In the genomic region with DNA sequence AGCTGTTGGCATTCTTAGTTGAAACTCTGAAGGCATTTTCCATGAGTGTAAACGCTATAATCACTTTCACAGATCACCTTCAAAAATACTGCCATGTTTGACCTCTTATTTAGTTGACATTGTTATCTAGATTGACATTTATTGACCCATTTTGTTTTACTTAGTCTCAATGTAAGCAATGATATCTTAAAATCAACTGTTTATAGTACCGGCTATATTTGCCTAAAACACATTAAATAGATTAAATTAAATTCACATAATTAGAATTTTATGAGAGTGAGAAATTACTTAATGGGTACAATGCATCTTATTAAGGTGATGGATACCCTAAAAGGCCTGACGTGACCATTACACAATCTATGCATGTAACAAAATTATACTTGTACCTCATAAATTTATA, we compare ENCODE assay signal across 29 cellular contexts.
"Had no signal": no experiment of that assay in that cellular context is flagged by ENCODE, and none has a peak within 500 bp of the region (broad histone marks: within the 10 kb centered on the region; RNA-seq: fewer than 3 reads in every experiment).

No MANE protein-coding gene starts in this region.

- FAIRE-seq: small intestine, urothelium cell line had no signal

- H3K27ac Mint-ChIP-seq: natural killer cell treated with Interleukin-12 subunit alpha and Interleukin-12 subunit beta and Interleukin-15 and Interleukin-18, amount 100 ng/mL, for 72 hours; nephron progenitor cell; progenitor cell of endocrine pancreas; stimulated activated effector memory CD8-positive, alpha-beta T cell treated with anti-CD3 and anti-CD28 coated beads, Interleukin-12 subunit alpha, Interleukin-12 subunit beta, amount 100 ng/mL, for 72 hours; stimulated activated naive B cell treated with anti-CD40 and anti-IgM and Interleukin-4, amounts not matched to agents 10 μg/mL and 1 μg/mL and 100 μg/mL, for 72 hours; stimulated activated naive CD8-positive, alpha-beta T cell treated with anti-CD3 and anti-CD28 coated beads, Interleukin-15, Interleukin-2, amounts not matched to agents 100 ng/mL and 50 ng/mL, for 24 hours had no signal

- H3K4me1 Mint-ChIP-seq: nephron progenitor cell; neural crest cell; stimulated activated effector memory CD8-positive, alpha-beta T cell treated with anti-CD3 and anti-CD28 coated beads, Interleukin-12 subunit alpha, Interleukin-12 subunit beta, amount 100 ng/mL, for 72 hours; stimulated activated naive B cell treated with anti-CD40 and anti-IgM and Interleukin-4, amounts not matched to agents 10 μg/mL and 1 μg/mL and 100 μg/mL, for 72 hours had no signal

- H3K4me3 Mint-ChIP-seq: natural killer cell treated with Interleukin-12 subunit alpha and Interleukin-12 subunit beta and Interleukin-15 and Interleukin-18, amount 100 ng/mL, for 72 hours; nephron progenitor cell; neural crest cell; stimulated activated effector memory CD8-positive, alpha-beta T cell treated with anti-CD3 and anti-CD28 coated beads, Interleukin-12 subunit alpha, Interleukin-12 subunit beta, amount 100 ng/mL, for 72 hours; stimulated activated naive B cell treated with anti-CD40 and anti-IgM and Interleukin-4, amounts not matched to agents 10 μg/mL and 1 μg/mL and 100 μg/mL, for 72 hours; stimulated activated naive CD8-positive, alpha-beta T cell treated with anti-CD3 and anti-CD28 coated beads, Interleukin-15, Interleukin-2, amounts not matched to agents 100 ng/mL and 50 ng/mL, for 24 hours had no signal

- H3K27me3 Mint-ChIP-seq: stimulated activated naive B cell treated with anti-CD40 and anti-IgM and Interleukin-4, amounts not matched to agents 10 μg/mL and 1 μg/mL and 100 μg/mL, for 72 hours; stimulated activated naive CD8-positive, alpha-beta T cell treated with anti-CD3 and anti-CD28 coated beads, Interleukin-15, Interleukin-2, amounts not matched to agents 100 ng/mL and 50 ng/mL, for 24 hours had no signal

- H3K36me3 ChIP-seq: neutrophil, right lobe of liver, sigmoid colon, stomach, thoracic aorta, thyroid gland, tibial nerve, upper lobe of left lung, vagina had no signal

- H3K36me3 Mint-ChIP-seq: natural killer cell treated with Interleukin-12 subunit alpha and Interleukin-12 subunit beta and Interleukin-15 and Interleukin-18, amount 100 ng/mL, for 72 hours; stimulated activated effector memory CD8-positive, alpha-beta T cell treated with anti-CD3 and anti-CD28 coated beads, Interleukin-12 subunit alpha, Interleukin-12 subunit beta, amount 100 ng/mL, for 72 hours; stimulated activated naive B cell treated with anti-CD40 and anti-IgM and Interleukin-4, amounts not matched to agents 10 μg/mL and 1 μg/mL and 100 μg/mL, for 72 hours had no signal

- H3K4me1 ChIP-seq: parathyroid adenoma, right lobe of liver, stomach, tibial nerve, upper lobe of left lung, vagina had no signal

- H3K9me3 ChIP-seq: neutrophil, psoas muscle, right lobe of liver, sigmoid colon, stomach, thoracic aorta, thyroid gland, tibial nerve, upper lobe of left lung, vagina had no signal

- H3K27ac ChIP-seq: neutrophil, parathyroid adenoma, psoas muscle, right lobe of liver, sigmoid colon, stomach, thoracic aorta, thyroid gland, tibial nerve, upper lobe of left lung, vagina had no signal

- H3K9me3 Mint-ChIP-seq: stimulated activated naive B cell treated with anti-CD40 and anti-IgM and Interleukin-4, amounts not matched to agents 10 μg/mL and 1 μg/mL and 100 μg/mL, for 72 hours had no signal

- ATAC-seq: natural killer cell treated with Interleukin-12 subunit alpha and Interleukin-12 subunit beta and Interleukin-15 and Interleukin-18, amount 100 ng/mL, for 72 hours; psoas muscle; right cardiac atrium; right lobe of liver; stimulated activated effector memory CD8-positive, alpha-beta T cell treated with anti-CD3 and anti-CD28 coated beads, Interleukin-12 subunit alpha, Interleukin-12 subunit beta, amount 100 ng/mL, for 72 hours; stimulated activated naive B cell treated with anti-CD40 and anti-IgM and Interleukin-4, amounts not matched to agents 10 μg/mL and 1 μg/mL and 100 μg/mL, for 72 hours had no signal

- DNase-seq: nephron progenitor cell; nucleus accumbens; posterior cingulate gyrus; psoas muscle; right cardiac atrium; right lobe of liver; sigmoid colon; small intestine; stimulated activated CD4-positive, alpha-beta T cell treated with anti-CD3 and anti-CD28 coated beads, Interleukin-15, amount 100 ng/mL, for 24 hours; stimulated activated CD4-positive, alpha-beta T cell treated with anti-CD3 and anti-CD28 coated beads, Interleukin-2, amount 100 ng/mL, for 24 hours; stimulated activated CD4-positive, alpha-beta T cell treated with anti-CD3 and anti-CD28 coated beads, Interleukin-2, amount 100 ng/mL, for 48 hours; stimulated activated CD4-positive, alpha-beta T cell treated with anti-CD3 and anti-CD28 coated beads, Interleukin-4, amount 100 ng/mL, for 24 hours; stimulated activated naive B cell treated with anti-CD40 and anti-IgM and Interleukin-4, amounts not matched to agents 10 μg/mL and 1 μg/mL and 100 μg/mL, for 72 hours; stimulated activated naive CD4-positive, alpha-beta T cell treated with Interleukin-2 at 50 U/mL for 16 hours; stomach; thyroid gland; trophoblast cell; upper lobe of left lung had no signal

- H3K4me3 ChIP-seq: psoas muscle, right lobe of liver, sigmoid colon, stomach, thoracic aorta, thyroid gland, tibial nerve, upper lobe of left lung, vagina had no signal
